Comparison of ENCODE assay signal across 21 cellular contexts in genomic region chr2:146602383-146602782, GRCh38.
A peak's percentile ranks its signal among the peaks of the same experiment; 100 is the strongest.
DNase-seq lines count a peak whose midpoint lies in the region; ATAC-seq and TF ChIP-seq lines count a peak whose summit lies in the region.
"Had no signal": no experiment of that assay in that cellular context is flagged by ENCODE, and none has a peak within 500 bp of the region (broad histone marks: within the 10 kb centered on the region; RNA-seq: fewer than 3 reads in every experiment).

No MANE protein-coding gene starts in this region.

- H3K4me3 Mint-ChIP-seq in MCF 10A (ENCODE audit: unreplicated experiment), result no peak overlapping the region
- H3K4me3 Mint-ChIP-seq in activated CD4-positive, alpha-beta T cell treated with anti-CD3 and anti-CD28 coated beads for 36 hours, result no peak overlapping the region
- H3K4me3 Mint-ChIP-seq: activated CD4-positive, alpha-beta memory T cell treated with anti-CD3 and anti-CD28 coated beads for 36 hours; activated naive CD8-positive, alpha-beta T cell; H9; immature natural killer cell; nephron progenitor cell had no signal

- CTCF ChIA-PET in MCF 10A (lab: Yijun Ruan, JAX), result no interaction called here
- CTCF ChIA-PET in activated CD4-positive, alpha-beta T cell treated with anti-CD3 and anti-CD28 coated beads for 36 hours (lab: Charles Lee), result no interaction called here

- TF ChIP-seq POLR2A in breast epithelium (IDR thresholded peaks at IDR 0.05), result no peak

- no peaks in the 10 kb centered on the region for H3K36me3 ChIP-seq in breast epithelium
- H3K36me3 ChIP-seq in HAP-1 (replicated peaks), result no peaks in the 10 kb centered on the region
- H3K36me3 ChIP-seq: upper lobe of left lung had no signal

- peaks cover 13% of the 10 kb centered on the region for H3K4me1 Mint-ChIP-seq in MCF 10A (ENCODE audit: insufficient read depth, unreplicated experiment)
- H3K4me1 Mint-ChIP-seq in activated CD4-positive, alpha-beta T cell treated with anti-CD3 and anti-CD28 coated beads for 36 hours, result no peaks in the 10 kb centered on the region
- H3K4me1 Mint-ChIP-seq: immature natural killer cell, nephron progenitor cell had no signal

- TF ChIP-seq CTCF in MCF 10A (IDR thresholded peaks at IDR 0.05; ENCODE audit: unreplicated experiment) (no peak), breast epithelium (IDR thresholded peaks at IDR 0.05) (no peak), fibroblast of the aortic adventitia (IDR thresholded peaks at IDR 0.05; ENCODE audit: insufficient read depth, low read length) (no peak)

- H3K27me3 Mint-ChIP-seq in MCF 10A (ENCODE audit: insufficient read depth, unreplicated experiment), result no peaks in the 10 kb centered on the region
- no peaks in the 10 kb centered on the region for H3K27me3 Mint-ChIP-seq in activated CD4-positive, alpha-beta T cell treated with anti-CD3 and anti-CD28 coated beads for 36 hours
- H3K27me3 Mint-ChIP-seq: activated CD4-positive, alpha-beta memory T cell treated with anti-CD3 and anti-CD28 coated beads for 36 hours; activated naive CD8-positive, alpha-beta T cell had no signal

- no peaks in the 10 kb centered on the region for H3K9me3 ChIP-seq in breast epithelium
- H3K9me3 ChIP-seq in HAP-1, result no peaks in the 10 kb centered on the region
- H3K9me3 ChIP-seq: upper lobe of left lung had no signal

- in situ Hi-C loops in HAP-1 (cut with MboI; ENCODE audit: low sequenced_read_pairs), result no loop called here

- intact Hi-C loops in MCF 10A (cut with micrococcal nuclease) (no loop called here), breast epithelium (cut with DNase I; ENCODE audit: low total_unique reads) (no loop called here)
- intact Hi-C loops in activated CD4-positive, alpha-beta T cell treated with anti-CD3 and anti-CD28 coated beads for 36 hours (cut with DNase I, micrococcal nuclease), result no loop called here

- peak overlapping the region; percentile 30 for H3K27ac Mint-ChIP-seq in MCF 10A (ENCODE audit: low read depth, unreplicated experiment)
- no peak overlapping the region for H3K27ac Mint-ChIP-seq in activated CD4-positive, alpha-beta T cell treated with anti-CD3 and anti-CD28 coated beads for 36 hours
- H3K27ac Mint-ChIP-seq: activated CD4-positive, alpha-beta memory T cell treated with anti-CD3 and anti-CD28 coated beads for 36 hours; activated naive CD8-positive, alpha-beta T cell; H9; immature natural killer cell; nephron progenitor cell had no signal

- DNase-seq in MCF 10A (ENCODE audit: unreplicated experiment) (peak; percentile 29), breast epithelium (ENCODE audit: low spot score in 2 of 2) (no peak), amniotic stem cell (lab: John Stamatoyannopoulos, UW) (peak; percentile 25), fibroblast of the aortic adventitia (ENCODE audit: low read depth) (peak; percentile 25), stromal cell of bone marrow (ENCODE audit: low read depth) (peak; percentile 11), COLO829 (ENCODE audit: low spot score) (no peak), HAP-1 (ENCODE audit: low spot score in 2 of 2) (no peak)
- DNase-seq in activated CD4-positive, alpha-beta T cell treated with anti-CD3 and anti-CD28 coated beads for 36 hours, result no peak
- DNase-seq: activated CD4-positive, alpha-beta memory T cell treated with anti-CD3 and anti-CD28 coated beads for 36 hours; H9; immature natural killer cell; Karpas-422; NCI-H1417; NCI-H2171; NCI-H748 treated with DMSO at 0.1 percent for 48 hours; nephron progenitor cell; stimulated activated naive CD4-positive, alpha-beta T cell treated with Interleukin-2 at 50 U/mL for 16 hours; upper lobe of left lung had no signal

- H3K27ac ChIP-seq in breast epithelium, result no peak overlapping the region
- H3K27ac ChIP-seq: 22Rv1, upper lobe of left lung had no signal

- H3K9me3 Mint-ChIP-seq in MCF 10A (ENCODE audit: unreplicated experiment), result no peaks in the 10 kb centered on the region
- peaks cover 2% of the 10 kb centered on the region for H3K9me3 Mint-ChIP-seq in activated CD4-positive, alpha-beta T cell treated with anti-CD3 and anti-CD28 coated beads for 36 hours (ENCODE audit: low read depth)
- H3K9me3 Mint-ChIP-seq: activated CD4-positive, alpha-beta memory T cell treated with anti-CD3 and anti-CD28 coated beads for 36 hours had no signal

- ATAC-seq in activated CD4-positive, alpha-beta T cell treated with anti-CD3 and anti-CD28 coated beads for 36 hours, result no peak
- ATAC-seq: Panc1 had no signal

- H3K27me3 ChIP-seq in breast epithelium (no peaks in the 10 kb centered on the region), HAP-1 (ENCODE audit: low read depth) (no peaks in the 10 kb centered on the region)
- H3K27me3 ChIP-seq: upper lobe of left lung had no signal

- H3K4me1 ChIP-seq in breast epithelium (no peaks in the 10 kb centered on the region), HAP-1 (peaks cover 3% of the 10 kb centered on the region)
- H3K4me1 ChIP-seq: upper lobe of left lung had no signal

- POLR2A ChIA-PET in MCF 10A (lab: Yijun Ruan, JAX), result interaction anchor here (0.7 kb wide), 1 partner anchor 23 kb away, joined by 3 read pairs; no protein-coding TSS in a partner anchor
- POLR2A ChIA-PET in activated CD4-positive, alpha-beta T cell treated with anti-CD3 and anti-CD28 coated beads for 36 hours (lab: Charles Lee), result no interaction called here

- no TSS peak for BruUV-seq in MCF 10A (replicated peaks; lab: Mats Ljungman, UMichigan)

- H3K4me3 ChIP-seq in breast epithelium (no peak overlapping the region), fibroblast of the aortic adventitia (ENCODE audit: low read depth, low read length) (no peak overlapping the region), HAP-1 (no peak overlapping the region)
- H3K4me3 ChIP-seq: upper lobe of left lung had no signal

- H3K36me3 Mint-ChIP-seq in MCF 10A (ENCODE audit: insufficient read depth, unreplicated experiment), result no peaks in the 10 kb centered on the region
- H3K36me3 Mint-ChIP-seq in activated CD4-positive, alpha-beta T cell treated with anti-CD3 and anti-CD28 coated beads for 36 hours (ENCODE audit: low read depth), result no peaks in the 10 kb centered on the region
- H3K36me3 Mint-ChIP-seq: activated CD4-positive, alpha-beta memory T cell treated with anti-CD3 and anti-CD28 coated beads for 36 hours; activated naive CD8-positive, alpha-beta T cell; immature natural killer cell had no signal

Comparison
In these comparisons a context has a peak if more than half of its experiments do, and no peak if none do; other contexts are left out.
1. DNase-seq: peak in MCF 10A (single experiment), amniotic stem cell (single experiment), fibroblast of the aortic adventitia (single experiment) and stromal cell of bone marrow (single experiment); none in breast epithelium (0 of 2), activated CD4-positive, alpha-beta T cell treated with anti-CD3 and anti-CD28 coated beads for 36 hours (single experiment), COLO829 (single experiment) and HAP-1 (0 of 2).